ENCODE assay signal across 14 cellular contexts in the genomic region with DNA sequence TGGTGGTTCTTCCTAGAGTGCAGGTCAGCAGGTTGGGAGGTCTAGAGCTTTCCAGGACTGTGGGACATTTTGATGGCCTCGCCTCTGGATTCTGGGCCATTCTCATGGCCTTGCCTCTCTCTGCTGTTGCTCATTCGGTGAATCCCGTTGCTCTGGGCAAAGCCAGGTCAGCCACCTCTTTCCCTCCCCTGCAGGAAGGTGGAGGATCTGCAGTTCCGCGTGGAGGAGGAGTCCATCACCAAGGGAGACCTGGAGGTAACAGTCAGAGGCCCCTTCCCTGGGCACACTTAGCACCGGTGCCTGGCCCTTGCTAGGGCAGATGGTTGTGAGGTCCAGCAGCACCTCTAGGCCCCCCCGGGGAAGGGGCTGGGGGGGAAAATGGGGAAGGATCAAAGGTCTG.
DNase-seq lines count a peak whose midpoint lies in the region; ATAC-seq, FAIRE-seq and TF ChIP-seq lines count a peak whose summit lies in the region.
"Had no signal": no experiment of that assay in that cellular context is flagged by ENCODE, and none has a peak within 500 bp of the region (broad histone marks: within the 10 kb centered on the region; RNA-seq: fewer than 3 reads in every experiment).

No MANE protein-coding gene starts in this region.

- FAIRE-seq in bronchial epithelial cell (lab: Jason Lieb, UNC) (no peak), GM12891 (lab: Jason Lieb, UNC) (no peak)
- FAIRE-seq: endothelial cell of umbilical vein had no signal

- no CpG with 5 or more reads among the region's 7 CpGs for WGBS in mesendoderm (ENCODE audit: extremely low coverage, insufficient coverage, low lambda C conversion rate)

- H3K27me3 ChIP-seq in bronchial epithelial cell (ENCODE audit: control insufficient read depth, insufficient read depth, low read length), result no peaks in the 10 kb centered on the region
- H3K27me3 ChIP-seq in mesendoderm (ENCODE audit: insufficient read depth, low read length, poor library complexity), result no peaks in the 10 kb centered on the region
- H3K27me3 ChIP-seq: ascending aorta had no signal

- peak; percentile 35 for DNase-seq in ELF-1 (ENCODE audit: low read depth, low spot score)
- peak; percentile 55 for DNase-seq in HT-29 (ENCODE audit: low spot score)
- no peak for DNase-seq in bronchial epithelial cell (ENCODE audit: low read depth)
- DNase-seq in mesendoderm, result peak; percentile 77
- no peak for DNase-seq in NCI-H510A (lab: John Stamatoyannopoulos, UW)
- no peak for DNase-seq in GM12891 (ENCODE audit: insufficient read length, low spot score)
- DNase-seq: activated B cell treated with CpG ODN at 0.5 μM for 24 hours; activated T-cell treated with anti-CD3 and anti-CD28 coated beads, Interleukin-2, amount 50 U/mL, for 72 hours; NCI-H446 had no signal

- H3K4ac ChIP-seq in mesendoderm (ENCODE audit: low read depth, low read length), result no peak overlapping the region

- H2BK120ac ChIP-seq in mesendoderm (ENCODE audit: low read depth, low read length), result no peak overlapping the region

- no peak overlapping the region for H2BK5ac ChIP-seq in mesendoderm (ENCODE audit: low read length)

- TF ChIP-seq CTCF in bronchial epithelial cell (IDR thresholded peaks at IDR 0.05; ENCODE audit: insufficient read depth, low read length, severe bottlenecking), result peak; percentile 21

- no peak overlapping the region for H3K56ac ChIP-seq in mesendoderm (ENCODE audit: low read length)

- no peak overlapping the region for H3K23ac ChIP-seq in mesendoderm (ENCODE audit: low read length)

- H3K36me3 ChIP-seq in bronchial epithelial cell (ENCODE audit: control insufficient read depth, insufficient read depth, low read length), result peaks cover 3% of the 10 kb centered on the region
- H3K36me3 ChIP-seq in mesendoderm (ENCODE audit: control insufficient read depth, insufficient read depth, low read length), result no peaks in the 10 kb centered on the region

- TF ChIP-seq POLR2A in GM18505 (IDR thresholded peaks at IDR 0.05; ENCODE audit: borderline replicate concordance, extremely low read depth, insufficient read depth, insufficient read length) (no peak), GM12891 (IDR thresholded peaks at IDR 0.05; ENCODE audit: low read depth, low read length) (no peak)

- H2AK5ac ChIP-seq in mesendoderm (ENCODE audit: low read length), result no peak overlapping the region

- no peak overlapping the region for H3K27ac ChIP-seq in mesendoderm (ENCODE audit: low read depth, low read length)
- H3K27ac ChIP-seq: ascending aorta, thoracic aorta had no signal

- no peak overlapping the region for H3K18ac ChIP-seq in mesendoderm (ENCODE audit: low read length)

- H3K4me3 ChIP-seq in bronchial epithelial cell (ENCODE audit: low read depth, low read length) (no peak overlapping the region), mesendoderm (ENCODE audit: low read length) (no peak overlapping the region)
- H3K4me3 ChIP-seq: ascending aorta, thoracic aorta had no signal

- no peaks in the 10 kb centered on the region for H3K79me1 ChIP-seq in mesendoderm (ENCODE audit: low read length)

- no peak overlapping the region for H2BK15ac ChIP-seq in mesendoderm (replicated peaks; ENCODE audit: low read depth)

- ATAC-seq in GM18505 (IDR thresholded peaks at IDR 0.05; ENCODE audit: unreplicated experiment) (no peak), HG03521 (IDR thresholded peaks at IDR 0.05; ENCODE audit: unreplicated experiment) (no peak)
- ATAC-seq: activated T-cell treated with anti-CD3 and anti-CD28 coated beads, Interleukin-2, amount 50 U/mL, for 72 hours had no signal

- no peak overlapping the region for H4K5ac ChIP-seq in mesendoderm (ENCODE audit: low read length)

- H4K8ac ChIP-seq in mesendoderm (ENCODE audit: low read depth, low read length), result no peak overlapping the region

- H3K9ac ChIP-seq in mesendoderm (ENCODE audit: low read length), result no peak overlapping the region

- H3K4me2 ChIP-seq in mesendoderm (ENCODE audit: low read length), result no peak overlapping the region

- no peaks in the 10 kb centered on the region for H3K79me2 ChIP-seq in mesendoderm (ENCODE audit: control insufficient read depth, insufficient read depth, low read length)

- H3K4me1 ChIP-seq in mesendoderm (ENCODE audit: control insufficient read depth, low read depth, low read length), result no peaks in the 10 kb centered on the region
- H3K4me1 ChIP-seq: ascending aorta had no signal

TF ChIP-seq in GM12891, 5 proteins besides CTCF, POLR2A, EP300 and RAD21:
- no peak for TF ChIP-seq POU2F2 (IDR thresholded peaks at IDR 0.05; ENCODE audit: low read depth, low read length)
- TF ChIP-seq PAX5 (IDR thresholded peaks at IDR 0.05; ENCODE audit: insufficient read depth, low read length, severe bottlenecking), result no peak
- no peak for TF ChIP-seq TAF1 (IDR thresholded peaks at IDR 0.05; ENCODE audit: low read depth, low read length)
- TF ChIP-seq POLR2AphosphoS5 (IDR thresholded peaks at IDR 0.05; ENCODE audit: low read depth, low read length), result no peak
TF ChIP-seq in GM12891: peak in this region for 0.

Comparison
In these comparisons a context has a peak if more than half of its experiments do, and no peak if none do; other contexts are left out.
1. DNase-seq: peak in ELF-1 (single experiment), HT-29 (single experiment) and mesendoderm (single experiment); none in bronchial epithelial cell (single experiment), NCI-H510A (single experiment) and GM12891 (single experiment).